ENCODE assay signal across 1 cellular context in the genomic region with DNA sequence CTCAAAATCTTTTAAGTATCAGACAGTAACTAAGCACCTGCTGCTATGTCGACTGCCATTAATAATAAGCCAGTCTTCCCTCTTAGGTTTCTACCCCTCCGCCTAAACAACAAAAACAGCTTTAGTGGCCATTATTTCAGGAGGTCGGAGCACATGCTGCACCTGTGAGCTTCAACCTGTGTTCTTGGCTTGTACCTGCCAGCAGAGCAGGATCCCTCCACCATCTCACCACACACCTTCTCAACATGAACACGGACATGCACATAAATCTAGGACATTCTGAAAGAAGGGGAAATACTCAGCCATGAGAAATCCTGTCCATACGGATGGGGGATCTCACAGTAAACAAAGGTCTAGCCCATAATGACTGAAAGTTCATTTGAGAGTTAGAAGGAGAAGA.
TF ChIP-seq lines count a peak whose summit lies in the region.

No MANE protein-coding gene starts in this region.

TF ChIP-seq in WTC11, 78 proteins besides CTCF, POLR2A, EP300 and RAD21 (continued from another document):
- TF ChIP-seq, protein P1, sequence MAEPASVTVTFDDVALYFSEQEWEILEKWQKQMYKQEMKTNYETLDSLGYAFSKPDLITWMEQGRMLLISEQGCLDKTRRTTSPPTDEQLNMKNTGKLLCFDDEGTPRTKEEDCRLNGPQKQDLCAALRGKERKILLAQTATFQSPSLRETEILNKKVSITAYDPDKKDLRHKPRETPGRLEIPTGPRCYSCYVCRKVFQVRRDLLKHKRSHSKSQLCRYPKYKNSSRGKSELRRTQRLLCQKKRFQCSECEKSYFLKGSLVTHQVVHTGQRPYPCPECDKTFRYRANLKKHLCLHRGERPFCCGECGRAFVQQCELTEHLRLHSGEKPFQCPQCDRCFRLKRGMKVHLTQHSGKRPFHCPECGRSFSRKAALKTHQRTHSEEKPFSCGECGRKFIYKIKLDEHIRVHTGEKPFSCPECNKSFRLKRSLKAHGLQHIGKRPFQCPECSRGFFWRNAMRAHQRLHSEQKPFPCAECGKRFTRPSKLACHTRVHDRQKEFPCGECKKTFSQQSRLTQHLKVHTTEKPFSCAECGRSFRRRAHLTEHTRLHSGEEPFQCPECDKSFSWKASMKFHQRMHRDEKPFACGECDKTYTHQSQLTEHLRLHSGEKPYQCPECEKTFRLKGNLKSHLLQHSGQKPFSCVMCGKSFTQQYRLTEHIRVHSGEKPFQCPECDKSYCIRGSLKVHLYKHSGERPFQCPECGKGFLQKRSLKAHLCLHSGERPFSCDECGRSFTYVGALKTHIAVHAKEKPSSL (CRISPR knock-in tag; conservative IDR thresholded peaks at IDR 0.05), result no peak
- TF ChIP-seq ELF4 (CRISPR knock-in tag; IDR thresholded peaks at IDR 0.05; ENCODE audit: low read depth) (no peak), PRRX2 (CRISPR knock-in tag; IDR thresholded peaks at IDR 0.05) (no peak), SMAD4 (CRISPR knock-in tag; IDR thresholded peaks at IDR 0.05) (no peak)
